ENCODE assay signal across 40 cellular contexts in the genomic region with DNA sequence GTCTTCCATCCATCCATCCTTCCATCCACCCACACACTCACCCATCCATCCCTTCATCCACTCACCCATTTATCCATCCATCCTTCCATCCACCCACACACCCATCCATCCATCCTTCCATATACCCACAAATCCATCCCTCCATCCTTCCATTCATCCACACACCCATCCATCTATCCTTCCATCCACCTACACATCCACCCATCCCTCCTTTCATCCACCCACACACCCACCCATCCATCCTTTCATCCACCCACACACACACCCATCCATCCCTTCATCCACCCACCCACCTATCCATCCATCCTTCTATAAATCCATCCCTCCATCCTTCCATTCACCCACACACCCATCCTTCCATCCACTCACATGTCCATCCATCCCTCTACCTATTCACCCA. TPM values are rescaled to one million over a fixed set of nuclear protein-coding genes. Genes with fewer than 3 reads are reported as not detected.
"Had no signal": no experiment of that assay in that cellular context is flagged by ENCODE, and none has a peak within 500 bp of the region (broad histone marks: within the 10 kb centered on the region; RNA-seq: fewer than 3 reads in every experiment).

No MANE protein-coding gene starts in this region.

- H3K36me3 ChIP-seq: adrenal gland, brain microvascular endothelial cell, breast epithelium, cardiac muscle cell, colonic mucosa, WERI-Rb-1 had no signal

- FAIRE-seq: astrocyte, TTC549 had no signal

- DNase-seq: activated CD4-positive, alpha-beta memory T cell treated with anti-CD3 and anti-CD28 coated beads, Interleukin-2, amount 10 ng/mL, durations not matched to agents 7 days and 5 days; activated CD4-positive, alpha-beta T cell treated with anti-CD3 and anti-CD28 coated beads for 1 hour; activated CD4-positive, alpha-beta T cell treated with anti-CD3 and anti-CD28 coated beads for 36 hours; activated CD4-positive, alpha-beta T cell treated with anti-CD3 and anti-CD28 coated beads for 48 hours; activated CD4-positive, alpha-beta T cell treated with anti-CD3 and anti-CD28 coated beads, Interleukin-2, amount 10 ng/mL, durations not matched to agents 7 days and 5 days; activated CD4-positive, alpha-beta T cell treated with anti-CD3 and anti-CD28 coated beads, Interleukin-2, amount 50 U/mL, for 48 hours; activated CD4-positive, CD25-positive, alpha-beta regulatory T cell; activated CD8-positive, alpha-beta memory T cell treated with anti-CD3 and anti-CD28 coated beads for 24 hours; activated CD8-positive, alpha-beta memory T cell treated with anti-CD3 and anti-CD28 coated beads, Interleukin-2, amount 10 ng/mL, durations not matched to agents 7 days and 5 days; activated CD8-positive, alpha-beta memory T cell treated with anti-CD3 and anti-CD28 coated beads, Interleukin-2, amount 50 U/mL, for 48 hours; activated CD8-positive, alpha-beta T cell treated with anti-CD3 and anti-CD28 coated beads, Interleukin-2, amount 10 ng/mL, durations not matched to agents 7 days and 5 days; activated effector memory CD4-positive, alpha-beta T cell treated with Interleukin-2 at 50 U/mL for 16 hours; activated gamma-delta T cell; activated naive CD4-positive, alpha-beta T cell treated with anti-CD3 and anti-CD28 coated beads, Interleukin-2, amount 10 ng/mL, durations not matched to agents 7 days and 5 days; activated naive CD4-positive, alpha-beta T cell treated with Interleukin-2 at 50 U/mL for 16 hours; activated naive CD8-positive, alpha-beta T cell treated with anti-CD3 and anti-CD28 coated beads for 36 hours; activated T-cell treated with anti-CD3 and anti-CD28 coated beads, Interleukin-2, amount 50 U/mL, for 24 hours; activated T-cell treated with anti-CD3 and anti-CD28 coated beads, Interleukin-2, amount 50 U/mL, for 48 hours; adrenal gland; amniotic stem cell; aorta; body of pancreas; brain microvascular endothelial cell; caudate nucleus; cerebellar nuclear complex; colonic mucosa; T-helper 2 cell; T-helper 9 cell; WERI-Rb-1 had no signal

- H3K4me3 ChIP-seq: adrenal gland, body of pancreas, breast epithelium, cardiac muscle cell, colonic mucosa had no signal

- H3K27me3 ChIP-seq: body of pancreas, brain microvascular endothelial cell, breast epithelium, cardiac muscle cell, colonic mucosa had no signal

- H3K4me3 Mint-ChIP-seq: activated CD4-positive, alpha-beta memory T cell treated with anti-CD3 and anti-CD28 coated beads, Interleukin-2, amount 10 ng/mL, durations not matched to agents 7 days and 5 days; activated CD4-positive, alpha-beta T cell treated with anti-CD3 and anti-CD28 coated beads for 36 hours; activated CD4-positive, alpha-beta T cell treated with anti-CD3 and anti-CD28 coated beads, Interleukin-2, amount 10 ng/mL, durations not matched to agents 7 days and 5 days; activated CD8-positive, alpha-beta memory T cell treated with anti-CD3 and anti-CD28 coated beads, Interleukin-2, amount 10 ng/mL, durations not matched to agents 7 days and 5 days; activated CD8-positive, alpha-beta T cell treated with anti-CD3 and anti-CD28 coated beads, Interleukin-2, amount 10 ng/mL, durations not matched to agents 7 days and 5 days; activated naive CD4-positive, alpha-beta T cell treated with anti-CD3 and anti-CD28 coated beads, Interleukin-2, amount 10 ng/mL, durations not matched to agents 7 days and 5 days; activated naive CD4-positive, alpha-beta T cell treated with anti-CD3 and anti-CD28 coated beads, Interleukin-2, amount 50 U/mL, for 24 hours; activated naive CD8-positive, alpha-beta T cell treated with anti-CD3 and anti-CD28 coated beads for 36 hours; activated T-cell treated with anti-CD3 and anti-CD28 coated beads, Interleukin-2, amount 50 U/mL, for 24 hours; central memory CD8-positive, alpha-beta T cell; T-helper 2 cell treated with Interferon-gamma antibody and Interleukin-4, amounts not matched to agents 5 μg/mL and 100 μg/mL, for 36 hours; WTC11 had no signal

- H3K36me3 Mint-ChIP-seq: activated CD8-positive, alpha-beta memory T cell treated with anti-CD3 and anti-CD28 coated beads, Interleukin-2, amount 10 ng/mL, durations not matched to agents 7 days and 5 days; activated naive CD4-positive, alpha-beta T cell treated with anti-CD3 and anti-CD28 coated beads, Interleukin-2, amount 10 ng/mL, durations not matched to agents 7 days and 5 days; activated naive CD4-positive, alpha-beta T cell treated with anti-CD3 and anti-CD28 coated beads, Interleukin-2, amount 50 U/mL, for 24 hours had no signal

- H3K9me3 Mint-ChIP-seq: activated naive CD4-positive, alpha-beta T cell treated with anti-CD3 and anti-CD28 coated beads, Interleukin-2, amount 10 ng/mL, durations not matched to agents 7 days and 5 days had no signal

- H3K27ac Mint-ChIP-seq: activated CD4-positive, alpha-beta memory T cell treated with anti-CD3 and anti-CD28 coated beads, Interleukin-2, amount 10 ng/mL, durations not matched to agents 7 days and 5 days; activated CD4-positive, alpha-beta T cell treated with anti-CD3 and anti-CD28 coated beads for 36 hours; activated CD4-positive, alpha-beta T cell treated with anti-CD3 and anti-CD28 coated beads, Interleukin-2, amount 10 ng/mL, durations not matched to agents 7 days and 5 days; activated CD8-positive, alpha-beta memory T cell treated with anti-CD3 and anti-CD28 coated beads, Interleukin-2, amount 10 ng/mL, durations not matched to agents 7 days and 5 days; activated CD8-positive, alpha-beta T cell treated with anti-CD3 and anti-CD28 coated beads, Interleukin-2, amount 10 ng/mL, durations not matched to agents 7 days and 5 days; activated naive CD4-positive, alpha-beta T cell treated with anti-CD3 and anti-CD28 coated beads, Interleukin-2, amount 10 ng/mL, durations not matched to agents 7 days and 5 days; activated naive CD4-positive, alpha-beta T cell treated with anti-CD3 and anti-CD28 coated beads, Interleukin-2, amount 50 U/mL, for 24 hours; activated naive CD8-positive, alpha-beta T cell treated with anti-CD3 and anti-CD28 coated beads for 36 hours; activated T-cell treated with anti-CD3 and anti-CD28 coated beads, Interleukin-2, amount 50 U/mL, for 24 hours; activated T-helper 2 cell treated with anti-CD3 and anti-CD28 coated beads, Interferon-gamma antibody, Interleukin-2, Interleukin-4, amounts not matched to agents 10 μg/mL and 5 μg/mL and 100 μg/mL, durations not matched to agents 14 hours and 24 hours and 36 hours; T-helper 2 cell treated with Interferon-gamma antibody and Interleukin-4, amounts not matched to agents 5 μg/mL and 100 μg/mL, for 36 hours; WTC11 had no signal

- ATAC-seq: activated CD4-positive, alpha-beta T cell treated with anti-CD3 and anti-CD28 coated beads for 36 hours; activated CD4-positive, CD25-positive, alpha-beta regulatory T cell treated with anti-CD3 and anti-CD28 coated beads, Interleukin-2, amount 50 U/mL, for 24 hours; activated CD8-positive, alpha-beta memory T cell treated with anti-CD3 and anti-CD28 coated beads, Interleukin-2, amount 10 ng/mL, durations not matched to agents 7 days and 5 days; activated CD8-positive, alpha-beta T cell treated with anti-CD3 and anti-CD28 coated beads, Interleukin-2, amount 10 ng/mL, durations not matched to agents 7 days and 5 days; body of pancreas; WTC11 had no signal

- H3K4me1 Mint-ChIP-seq: activated CD4-positive, alpha-beta memory T cell treated with anti-CD3 and anti-CD28 coated beads, Interleukin-2, amount 10 ng/mL, durations not matched to agents 7 days and 5 days; activated CD4-positive, alpha-beta T cell treated with anti-CD3 and anti-CD28 coated beads for 36 hours; activated CD4-positive, alpha-beta T cell treated with anti-CD3 and anti-CD28 coated beads, Interleukin-2, amount 10 ng/mL, durations not matched to agents 7 days and 5 days; activated CD8-positive, alpha-beta memory T cell treated with anti-CD3 and anti-CD28 coated beads, Interleukin-2, amount 10 ng/mL, durations not matched to agents 7 days and 5 days; activated naive CD4-positive, alpha-beta T cell treated with anti-CD3 and anti-CD28 coated beads, Interleukin-2, amount 10 ng/mL, durations not matched to agents 7 days and 5 days; activated naive CD4-positive, alpha-beta T cell treated with anti-CD3 and anti-CD28 coated beads, Interleukin-2, amount 50 U/mL, for 24 hours; activated naive CD8-positive, alpha-beta T cell treated with anti-CD3 and anti-CD28 coated beads for 36 hours; central memory CD8-positive, alpha-beta T cell had no signal

- H3K9me3 ChIP-seq: adrenal gland, body of pancreas, colonic mucosa had no signal

- H3K4me1 ChIP-seq: adrenal gland, body of pancreas, breast epithelium, colonic mucosa had no signal

- H3K27ac ChIP-seq: adrenal gland, body of pancreas, brain microvascular endothelial cell, breast epithelium, cardiac muscle cell, colonic mucosa, WERI-Rb-1 had no signal

RNA-seq across cellular contexts. Expression of gene DRD1, which starts 23.6 kb away (rescaled TPM):
- total RNA-seq: activated CD4-positive, alpha-beta memory T cell treated with anti-CD3 and anti-CD28 coated beads, Interleukin-2, amount 10 ng/mL, durations not matched to agents 7 days and 5 days; activated CD4-positive, alpha-beta T cell treated with anti-CD3 and anti-CD28 coated beads for 36 hours; activated CD4-positive, alpha-beta T cell treated with anti-CD3 and anti-CD28 coated beads, Interleukin-2, amount 10 ng/mL, durations not matched to agents 7 days and 5 days; activated CD8-positive, alpha-beta memory T cell treated with anti-CD3 and anti-CD28 coated beads, Interleukin-2, amount 10 ng/mL, durations not matched to agents 7 days and 5 days; activated CD8-positive, alpha-beta T cell treated with anti-CD3 and anti-CD28 coated beads, Interleukin-2, amount 10 ng/mL, durations not matched to agents 7 days and 5 days; activated naive CD8-positive, alpha-beta T cell treated with anti-CD3 and anti-CD28 coated beads for 36 hours; activated T-helper 2 cell treated with anti-CD3 and anti-CD28 coated beads, Interferon-gamma antibody, Interleukin-2, Interleukin-4, amounts not matched to agents 10 μg/mL and 5 μg/mL and 100 μg/mL, durations not matched to agents 14 hours and 24 hours and 36 hours; body of pancreas; T-helper 1 cell treated with Interleukin-12 subunit alpha and Interleukin-12 subunit beta and Interleukin-4 antibody, amounts not matched to agents 30 ng/mL and 1 ng/mL, for 36 hours had no signal
